In genomic region chr19:47633996-47634395, GRCh38 we compare ENCODE assay signal across 18 cellular contexts. TPM values are rescaled to one million over a fixed set of nuclear protein-coding genes. Genes with fewer than 3 reads are reported as not detected.
DNase-seq lines count a peak whose midpoint lies in the region; ATAC-seq, FAIRE-seq and TF ChIP-seq lines count a peak whose summit lies in the region.
"Had no signal": no experiment of that assay in that cellular context is flagged by ENCODE, and none has a peak within 500 bp of the region (broad histone marks: within the 10 kb centered on the region; RNA-seq: fewer than 3 reads in every experiment).

No MANE protein-coding gene starts in this region.

- H3K27ac Mint-ChIP-seq in activated CD8-positive, alpha-beta T cell treated with anti-CD3 and anti-CD28 coated beads for 36 hours = no peak overlapping the region
- H3K27ac Mint-ChIP-seq: activated CD4-positive, alpha-beta memory T cell treated with anti-CD3 and anti-CD28 coated beads for 36 hours; activated T-helper 1 cell treated with anti-CD3 and anti-CD28 coated beads, Interleukin-12 subunit alpha, Interleukin-12 subunit beta, Interleukin-2, Interleukin-4 antibody, amounts not matched to agents 30 ng/mL and 10 ng/mL and 1 ng/mL, durations not matched to agents 14 hours and 24 hours and 36 hours had no signal

- WGBS in body of pancreas, 2 donors = 81 to 82% methylated on average over 10 to 11 of the region's 11 CpGs

- ATAC-seq in foreskin keratinocyte = peak; percentile 12
- ATAC-seq in sciatic nerve = peak; percentile 36
- ATAC-seq in body of pancreas = no peak
- ATAC-seq in activated CD8-positive, alpha-beta T cell treated with anti-CD3 and anti-CD28 coated beads for 36 hours = no peak
- ATAC-seq: stimulated activated naive CD8-positive, alpha-beta T cell treated with anti-CD3 and anti-CD28 coated beads, Interleukin-15, Interleukin-2, amounts not matched to agents 100 U/mL and 50 U/mL, for 24 hours had no signal

- no peaks in the 10 kb centered on the region for H3K9me3 Mint-ChIP-seq in activated CD8-positive, alpha-beta T cell treated with anti-CD3 and anti-CD28 coated beads for 36 hours
- H3K9me3 Mint-ChIP-seq: activated CD4-positive, alpha-beta memory T cell treated with anti-CD3 and anti-CD28 coated beads for 36 hours; activated T-helper 1 cell treated with anti-CD3 and anti-CD28 coated beads, Interleukin-12 subunit alpha, Interleukin-12 subunit beta, Interleukin-2, Interleukin-4 antibody, amounts not matched to agents 30 ng/mL and 10 ng/mL and 1 ng/mL, durations not matched to agents 14 hours and 24 hours and 36 hours; immature natural killer cell had no signal

- no peaks in the 10 kb centered on the region for H3K27me3 Mint-ChIP-seq in activated CD8-positive, alpha-beta T cell treated with anti-CD3 and anti-CD28 coated beads for 36 hours
- H3K27me3 Mint-ChIP-seq: activated CD4-positive, alpha-beta memory T cell treated with anti-CD3 and anti-CD28 coated beads for 36 hours had no signal

- H3K27me3 ChIP-seq in foreskin keratinocyte (no peaks in the 10 kb centered on the region), body of pancreas (no peaks in the 10 kb centered on the region)

- no peak overlapping the region for H3K4me3 ChIP-seq in body of pancreas
- H3K4me3 ChIP-seq: PC-9 had no signal

- H3K27ac ChIP-seq in foreskin keratinocyte (no peak overlapping the region), body of pancreas (no peak overlapping the region)
- H3K27ac ChIP-seq: PC-9 had no signal

- peaks cover 10% of the 10 kb centered on the region for H3K4me1 ChIP-seq in foreskin keratinocyte
- peaks cover 5% of the 10 kb centered on the region for H3K4me1 ChIP-seq in body of pancreas

- H3K9me3 ChIP-seq in body of pancreas = no peaks in the 10 kb centered on the region

- no peak for FAIRE-seq in GM19239 (lab: Jason Lieb, UNC)
- FAIRE-seq: endothelial cell of umbilical vein, GM18507 had no signal

- no peaks in the 10 kb centered on the region for H3K36me3 ChIP-seq in body of pancreas (replicated peaks in 1 of 2; ENCODE audit: insufficient read depth in 1 of 2, low read depth in 2 of 2)

- TF ChIP-seq CTCF in foreskin keratinocyte (conservative IDR thresholded peaks at IDR 0.05) (no peak), body of pancreas (IDR thresholded peaks at IDR 0.05) (no peak)
- no peak for TF ChIP-seq CTCF in activated CD8-positive, alpha-beta T cell treated with anti-CD3 and anti-CD28 coated beads for 36 hours (IDR thresholded peaks at IDR 0.05)

- no peak overlapping the region for H3K4me3 Mint-ChIP-seq in activated CD8-positive, alpha-beta T cell treated with anti-CD3 and anti-CD28 coated beads for 36 hours
- H3K4me3 Mint-ChIP-seq: activated CD4-positive, alpha-beta memory T cell treated with anti-CD3 and anti-CD28 coated beads for 36 hours; activated T-helper 1 cell treated with anti-CD3 and anti-CD28 coated beads, Interleukin-12 subunit alpha, Interleukin-12 subunit beta, Interleukin-2, Interleukin-4 antibody, amounts not matched to agents 30 ng/mL and 10 ng/mL and 1 ng/mL, durations not matched to agents 14 hours and 24 hours and 36 hours; immature natural killer cell had no signal

- no peak for TF ChIP-seq POLR2A in body of pancreas (IDR thresholded peaks at IDR 0.05)

- peaks cover 5% of the 10 kb centered on the region for H3K36me3 Mint-ChIP-seq in activated CD8-positive, alpha-beta T cell treated with anti-CD3 and anti-CD28 coated beads for 36 hours (ENCODE audit: low read depth)

- POLR2A ChIA-PET in activated CD8-positive, alpha-beta T cell treated with anti-CD3 and anti-CD28 coated beads for 36 hours (lab: Charles Lee) = no interaction called here

- CTCF ChIA-PET in activated CD8-positive, alpha-beta T cell treated with anti-CD3 and anti-CD28 coated beads for 36 hours (lab: Charles Lee) = interaction anchor here (1.5 kb wide), 1 partner anchor 25 kb away, joined by 3 read pairs; no protein-coding TSS in a partner anchor

- DNase-seq in DMS153 treated with DMSO at 0.1 percent for 48 hours (lab: John Stamatoyannopoulos, UW; ENCODE audit: unreplicated experiment) (peak; percentile 79), NCI-H1105 treated with DMSO at 0.1 percent for 48 hours (lab: John Stamatoyannopoulos, UW) (peak; percentile 74), foreskin keratinocyte (no peak), sciatic nerve (ENCODE audit: low spot score) (no peak), body of pancreas (no peak), GM19239 (ENCODE audit: insufficient read length, low spot score) (no peak)
- DNase-seq in activated CD8-positive, alpha-beta T cell treated with anti-CD3 and anti-CD28 coated beads for 36 hours = no peak
- DNase-seq: activated CD4-positive, alpha-beta memory T cell treated with anti-CD3 and anti-CD28 coated beads for 36 hours; AML-193; immature natural killer cell; NCI-H446; nucleus accumbens; stimulated activated CD4-positive, alpha-beta T cell treated with anti-CD3 and anti-CD28 coated beads, Interleukin-12 subunit alpha, Interleukin-12 subunit beta, amount 100 ng/mL, for 4 hours; stimulated activated naive CD8-positive, alpha-beta T cell treated with anti-CD3 and anti-CD28 coated beads, Interleukin-15, Interleukin-2, amounts not matched to agents 100 U/mL and 50 U/mL, for 24 hours had no signal

- intact Hi-C loops in sciatic nerve (cut with DNase I) = no loop called here
- intact Hi-C loops in body of pancreas (cut with DNase I) = no loop called here
- intact Hi-C loops in activated CD8-positive, alpha-beta T cell treated with anti-CD3 and anti-CD28 coated beads for 36 hours (cut with micrococcal nuclease) = no loop called here

- H3K4me1 Mint-ChIP-seq in activated CD8-positive, alpha-beta T cell treated with anti-CD3 and anti-CD28 coated beads for 36 hours (ENCODE audit: low read depth) = peaks cover 21% of the 10 kb centered on the region

RNA-seq across cellular contexts. Expression of gene BICRA, which starts 25.1 kb away (rescaled TPM):
- total RNA-seq in foreskin keratinocyte = 3.3 and 3.7 TPM in 2 replicates
- 1.7 and 2.5 TPM in 2 replicates for polyA plus RNA-seq in foreskin keratinocyte
- 23.9 TPM for total RNA-seq in sciatic nerve
- total RNA-seq in body of pancreas = 10 to 100 TPM in 1 of 2 donors, 1 to 10 TPM in 1; 2.6 to 26.4 TPM
- total RNA-seq in activated CD8-positive, alpha-beta T cell treated with anti-CD3 and anti-CD28 coated beads for 36 hours = 1 to 10 TPM; 8.7 to 8.8 TPM

Comparison
In these comparisons a context has a peak if more than half of its experiments do, and no peak if none do; other contexts are left out.
1. DNase-seq: peak in DMS153 treated with DMSO at 0.1 percent for 48 hours (single experiment) and NCI-H1105 treated with DMSO at 0.1 percent for 48 hours (single experiment); none in foreskin keratinocyte (0 of 2), sciatic nerve (single experiment), body of pancreas (0 of 4), activated CD8-positive, alpha-beta T cell treated with anti-CD3 and anti-CD28 coated beads for 36 hours (single experiment) and GM19239 (single experiment).
2. ATAC-seq: peak in foreskin keratinocyte (single experiment) and sciatic nerve (single experiment); none in body of pancreas (single experiment) and activated CD8-positive, alpha-beta T cell treated with anti-CD3 and anti-CD28 coated beads for 36 hours (single experiment).